In the genomic region with DNA sequence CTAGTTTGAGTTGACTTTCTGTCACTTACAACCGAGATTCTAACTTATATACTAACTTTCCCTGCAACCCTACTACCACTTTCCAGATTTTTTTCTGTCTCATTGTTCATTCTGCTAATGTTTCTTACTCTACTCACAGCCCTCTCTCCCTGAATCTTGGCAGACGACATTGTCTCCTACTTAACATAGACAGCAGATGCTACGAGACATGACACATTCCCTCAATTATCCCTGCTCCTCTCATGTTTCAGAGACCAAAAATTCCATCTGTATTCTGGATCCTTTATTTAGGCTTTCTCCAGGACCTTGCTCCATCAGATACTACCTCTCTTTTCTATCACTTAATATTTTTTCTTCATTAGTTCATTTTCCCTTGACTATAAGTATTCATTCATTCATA, we compare ENCODE assay signal across 23 cellular contexts.
"Had no signal": no experiment of that assay in that cellular context is flagged by ENCODE, and none has a peak within 500 bp of the region (broad histone marks: within the 10 kb centered on the region; RNA-seq: fewer than 3 reads in every experiment).

No MANE protein-coding gene starts in this region.

- H3K27ac Mint-ChIP-seq: activated CD8-positive, alpha-beta T cell treated with anti-CD3 and anti-CD28 coated beads for 36 hours; activated naive CD4-positive, alpha-beta T cell treated with anti-CD3 and anti-CD28 coated beads, Interleukin-2, amount 50 U/mL, for 24 hours; activated T-cell treated with anti-CD3 and anti-CD28 coated beads, Interleukin-2, amount 50 U/mL, for 72 hours had no signal

- DNase-seq: activated CD4-positive, alpha-beta T cell treated with anti-CD3 and anti-CD28 coated beads for 4 hours; activated CD8-positive, alpha-beta memory T cell treated with anti-CD3 and anti-CD28 coated beads, Interleukin-2, amount 50 U/mL, for 4 hours; activated CD8-positive, alpha-beta T cell treated with anti-CD3 and anti-CD28 coated beads for 36 hours; activated T-cell treated with anti-CD3 and anti-CD28 coated beads, Interleukin-2, amount 50 U/mL, for 72 hours; aorta; body of pancreas; central memory CD4-positive, alpha-beta T cell; MG63; MV-4-11; NCI-H1092 treated with DMSO at 0.1 percent for 48 hours; NCI-H1417 treated with DMSO at 0.1 percent for 48 hours; NCI-H187; NCI-H2081; NCI-H2171; NCI-H2227 treated with DMSO at 0.1 percent for 48 hours; NCI-H510A; NCI-H526 treated with DMSO at 0.1 percent for 48 hours; NK-92 treated with Interleukin-12 subunit alpha and Interleukin-12 subunit beta, amount 100 ng/mL, for 24 hours; OCI-M1; RPMI8226; T-helper 1 cell had no signal

- H3K27me3 ChIP-seq: body of pancreas, MG63 had no signal

- H3K36me3 ChIP-seq: MG63 had no signal

- H3K9me3 Mint-ChIP-seq: activated CD8-positive, alpha-beta T cell treated with anti-CD3 and anti-CD28 coated beads for 36 hours; activated naive CD4-positive, alpha-beta T cell treated with anti-CD3 and anti-CD28 coated beads, Interleukin-2, amount 50 U/mL, for 24 hours; activated T-cell treated with anti-CD3 and anti-CD28 coated beads, Interleukin-2, amount 50 U/mL, for 72 hours had no signal

- H3K4me1 ChIP-seq: body of pancreas had no signal

- H3K9me3 ChIP-seq: body of pancreas, MG63 had no signal

- H3K4me1 Mint-ChIP-seq: activated naive CD4-positive, alpha-beta T cell treated with anti-CD3 and anti-CD28 coated beads, Interleukin-2, amount 50 U/mL, for 24 hours had no signal

- H3K36me3 Mint-ChIP-seq: activated naive CD4-positive, alpha-beta T cell treated with anti-CD3 and anti-CD28 coated beads, Interleukin-2, amount 50 U/mL, for 24 hours had no signal

- H3K4me3 Mint-ChIP-seq: activated CD8-positive, alpha-beta T cell treated with anti-CD3 and anti-CD28 coated beads for 36 hours; activated naive CD4-positive, alpha-beta T cell treated with anti-CD3 and anti-CD28 coated beads, Interleukin-2, amount 50 U/mL, for 24 hours; activated T-cell treated with anti-CD3 and anti-CD28 coated beads, Interleukin-2, amount 50 U/mL, for 72 hours had no signal

- H3K27ac ChIP-seq: body of pancreas, SK-N-MC had no signal

- H3K4me3 ChIP-seq: body of pancreas, MG63, SK-N-MC had no signal

- H3K27me3 Mint-ChIP-seq: activated CD8-positive, alpha-beta T cell treated with anti-CD3 and anti-CD28 coated beads for 36 hours had no signal
